ENCODE assay signal across 7 cellular contexts in the genomic region with DNA sequence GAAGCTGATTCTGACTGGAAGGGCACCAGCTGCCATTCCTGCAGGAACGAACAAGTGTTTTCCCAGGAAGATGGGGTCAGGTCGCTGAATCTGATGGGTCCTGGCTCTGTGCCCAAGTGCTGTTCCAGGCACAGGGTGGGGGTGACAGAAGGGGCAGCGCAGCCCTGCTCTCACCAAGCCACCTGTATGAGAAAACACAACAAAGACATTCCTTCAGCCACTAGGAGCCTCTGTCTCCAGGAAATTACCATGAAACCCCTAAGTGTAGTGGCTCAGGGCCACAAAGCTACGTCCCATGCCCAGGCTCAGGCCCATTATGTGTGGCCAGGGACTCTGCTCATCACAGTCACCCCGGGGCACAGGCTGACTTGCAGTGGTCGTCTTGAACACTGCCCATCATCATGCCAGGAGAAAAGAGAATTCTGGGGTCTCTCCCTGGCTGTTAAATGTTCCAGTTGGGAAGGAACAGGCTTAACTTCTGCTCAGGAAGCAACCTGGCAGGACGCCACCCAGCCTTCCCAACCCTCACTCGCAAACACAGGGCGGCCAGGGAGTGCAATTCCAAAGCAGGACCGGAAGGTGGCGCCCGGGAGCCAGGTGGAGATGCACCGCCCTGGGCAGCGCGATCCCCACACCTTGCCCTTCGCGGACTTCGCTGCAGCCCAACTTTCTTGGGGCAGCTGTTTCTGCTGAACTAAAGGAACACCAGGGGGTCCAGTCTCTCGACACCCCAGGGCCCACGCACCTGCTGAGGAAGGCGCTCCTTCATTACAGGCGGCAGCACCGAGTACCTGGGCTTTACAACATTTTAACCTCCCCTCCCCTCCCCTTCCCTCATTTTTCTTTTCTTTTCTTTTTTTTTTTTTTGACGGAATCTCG. TPM values are rescaled to one million over a fixed set of nuclear protein-coding genes. Genes with fewer than 3 reads are reported as not detected.
DNase-seq lines count a peak whose midpoint lies in the region; ATAC-seq and TF ChIP-seq lines count a peak whose summit lies in the region.

No MANE protein-coding gene starts in this region.

- in situ Hi-C loops in GM13976 (cut with MboI; ENCODE audit: low sequenced_read_pairs, unreplicated experiment), result no loop called here

- H3K9me3 ChIP-seq in lung (ENCODE audit: control insufficient read depth in 2 of 2, insufficient read depth in 1 of 2, low read length in 1 of 2), result no peaks in the 10 kb centered on the region

- peaks cover 0 to 24% of the 10 kb centered on the region in 2 donors for H3K4me1 ChIP-seq in lung (ENCODE audit: control insufficient read depth in 2 of 2, insufficient read depth in 2 of 2, low read length in 2 of 2)

- ATAC-seq in HG03280 (IDR thresholded peaks at IDR 0.05; ENCODE audit: unreplicated experiment) (peak; percentile 87), lung (ENCODE audit: insufficient read depth, low FRiP score) (peak; percentile 86)

- H3K4me3 ChIP-seq in lung, result no peak overlapping the region

- TF ChIP-seq CTCF in GM13976 (IDR thresholded peaks at IDR 0.05; ENCODE audit: borderline replicate concordance, control extremely low read depth, extremely low read depth, insufficient read depth, missing control alignments) (peak; percentile 99), lung (IDR thresholded peaks at IDR 0.05; ENCODE audit: control extremely low read depth, extremely low read depth) (peak; percentile 94)

- DNase-seq in GM13976 (ENCODE audit: low spot score), result peak; percentile 92
- peak; percentile 27 to 67 for DNase-seq in NCI-H524 (lab: John Stamatoyannopoulos, UW)
- peak; percentile 81 to 83 for DNase-seq in activated CD4-positive, alpha-beta T cell treated with anti-CD3 and anti-CD28 coated beads, Interleukin-2, amount 50 U/mL, for 48 hours
- DNase-seq in ecto neural progenitor cell (ENCODE audit: low spot score), result peak; percentile 88
- peak; percentile 94 for DNase-seq in lung (ENCODE audit: low spot score)
- peak; percentile 46 to 64 (median 59) for DNase-seq in stimulated activated CD4-positive, alpha-beta T cell treated with anti-CD3 and anti-CD28 coated beads, TNF-alpha, amount 100 ng/mL, for 4 hours (ENCODE audit: low read depth in 3 of 3)

- no peaks in the 10 kb centered on the region for H3K27me3 ChIP-seq in lung (ENCODE audit: control insufficient read depth, insufficient read depth)

- 16 to 21% methylated on average over 25 of the region's 25 CpGs for WGBS in lung, 2 donors

- peak overlapping the region in 1 of 2 donors; percentile 80 for H3K27ac ChIP-seq in lung (ENCODE audit: low read depth in 1 of 2, low read length in 1 of 2)

- H3K36me3 ChIP-seq in lung (ENCODE audit: control insufficient read depth in 2 of 2, insufficient read depth in 2 of 2, low read length in 2 of 2), result no peaks in the 10 kb centered on the region

RNA-seq across cellular contexts. Expression of a gene that starts 11.0 kb away (rescaled TPM):
- over 10,000 TPM in 1 of 2 donors, 1,000 to 10,000 TPM in 1; 6,615 to 19,115 TPM for total RNA-seq in lung
- over 10,000 TPM; 12,892 to 14,488 TPM for polyA plus RNA-seq in lung

RNA-seq across cellular contexts. Expression of a gene that starts 15.1 kb away (rescaled TPM):
- 10 to 100 TPM in 1 of 2 donors, not detected in 1; 12.1 TPM for total RNA-seq in lung
- 10 to 100 TPM in 1 of 2 donors, 1 to 10 TPM in 1; 9.0 to 13.6 TPM for polyA plus RNA-seq in lung
